Comparison of ENCODE assay signal across 22 cellular contexts in genomic region chr13:40434516-40435397, GRCh38.
DNase-seq lines count a peak whose midpoint lies in the region; ATAC-seq and TF ChIP-seq lines count a peak whose summit lies in the region.
"Had no signal": no experiment of that assay in that cellular context is flagged by ENCODE, and none has a peak within 500 bp of the region (broad histone marks: within the 10 kb centered on the region; RNA-seq: fewer than 3 reads in every experiment).

No MANE protein-coding gene starts in this region.

- H3K27ac ChIP-seq in DOHH2 (ENCODE audit: low read depth, low read length) (peak overlapping the region; percentile 98), esophagus muscularis mucosa (replicated peaks in 1 of 4) (no peak overlapping the region), upper lobe of left lung (no peak overlapping the region)
- H3K27ac ChIP-seq: 22Rv1, dorsolateral prefrontal cortex, KMS-11, thoracic aorta had no signal

- ATAC-seq in HG03432 (IDR thresholded peaks at IDR 0.05; ENCODE audit: unreplicated experiment) (peak; percentile 39), upper lobe of left lung (ENCODE audit: low FRiP score in 2 of 2) (no peak)
- ATAC-seq: esophagus mucosa, sciatic nerve had no signal

- peak overlapping the region; percentile 81 for H3K4me2 ChIP-seq in DOHH2 (ENCODE audit: low read length)
- H3K4me2 ChIP-seq: KMS-11 had no signal

- H3K79me2 ChIP-seq in DOHH2 (ENCODE audit: control insufficient read depth, low read length): no peaks in the 10 kb centered on the region

- peak overlapping the region; percentile 14 for H3K27ac Mint-ChIP-seq in T-helper 1 cell treated with Interleukin-12 subunit alpha and Interleukin-12 subunit beta and Interleukin-4 antibody, amounts not matched to agents 30 μg/mL and 1 μg/mL, for 36 hours

- no peak for DNase-seq in T-helper 1 cell
- peak; percentile 86 for DNase-seq in esophagus muscularis mucosa (ENCODE audit: extremely low spot score)
- DNase-seq in DMS 273 treated with DMSO at 0.1 percent for 48 hours (lab: John Stamatoyannopoulos, UW): no peak
- no peak for DNase-seq in NCI-H510A treated with DMSO at 0.1 percent for 48 hours (lab: John Stamatoyannopoulos, UW)
- DNase-seq in upper lobe of left lung: no peak
- DNase-seq: activated gamma-delta T cell treated with Interleukin-2 at 50 U/mL for 16 hours; dorsolateral prefrontal cortex; glutamatergic neuron; NCI-H1105 treated with DMSO at 0.1 percent for 48 hours; NCI-H2227 treated with DMSO at 0.1 percent for 48 hours; nucleus accumbens; SIG-M5; stimulated activated CD4-positive, alpha-beta T cell treated with anti-CD3 and anti-CD28 coated beads, Interleukin-2, amount 100 ng/mL, for 24 hours had no signal

- H3K4me1 Mint-ChIP-seq in T-helper 1 cell treated with Interleukin-12 subunit alpha and Interleukin-12 subunit beta and Interleukin-4 antibody, amounts not matched to agents 30 μg/mL and 1 μg/mL, for 36 hours (ENCODE audit: low read depth): peaks cover 37% of the 10 kb centered on the region

- H3K9me3 ChIP-seq in DOHH2 (ENCODE audit: control insufficient read depth, insufficient read depth, low read length) (no peaks in the 10 kb centered on the region; the same call in 1 of the 2 replicates), esophagus muscularis mucosa (no peaks in the 10 kb centered on the region), upper lobe of left lung (no peaks in the 10 kb centered on the region)
- H3K9me3 ChIP-seq: thoracic aorta had no signal

- no peaks in the 10 kb centered on the region for H3K9me3 Mint-ChIP-seq in T-helper 1 cell treated with Interleukin-12 subunit alpha and Interleukin-12 subunit beta and Interleukin-4 antibody, amounts not matched to agents 30 μg/mL and 1 μg/mL, for 36 hours

- H3K27me3 ChIP-seq in DOHH2 (ENCODE audit: control insufficient read depth, low read length) (no peaks in the 10 kb centered on the region), esophagus muscularis mucosa (no peaks in the 10 kb centered on the region), upper lobe of left lung (no peaks in the 10 kb centered on the region)
- H3K27me3 ChIP-seq: dorsolateral prefrontal cortex had no signal

- H3K4me3 ChIP-seq in DOHH2 (ENCODE audit: low read length): peak overlapping the region; percentile 59
- no peak overlapping the region for H3K4me3 ChIP-seq in esophagus muscularis mucosa
- no peak overlapping the region for H3K4me3 ChIP-seq in upper lobe of left lung
- H3K4me3 ChIP-seq: dorsolateral prefrontal cortex, thoracic aorta had no signal

- TF ChIP-seq EP300 in esophagus muscularis mucosa (IDR thresholded peaks at IDR 0.05): no peak
- no peak for TF ChIP-seq EP300 in upper lobe of left lung (IDR thresholded peaks at IDR 0.05)

- no peak overlapping the region for H3K4me3 Mint-ChIP-seq in T-helper 1 cell treated with Interleukin-12 subunit alpha and Interleukin-12 subunit beta and Interleukin-4 antibody, amounts not matched to agents 30 μg/mL and 1 μg/mL, for 36 hours
- H3K4me3 Mint-ChIP-seq: CD14-positive monocyte had no signal

- H3K36me3 Mint-ChIP-seq in T-helper 1 cell treated with Interleukin-12 subunit alpha and Interleukin-12 subunit beta and Interleukin-4 antibody, amounts not matched to agents 30 μg/mL and 1 μg/mL, for 36 hours (ENCODE audit: low read depth): no peaks in the 10 kb centered on the region

- TF ChIP-seq CTCF in DOHH2 (IDR thresholded peaks at IDR 0.05; ENCODE audit: low read depth, low read length, poor library complexity, severe bottlenecking) (no peak), esophagus muscularis mucosa (IDR thresholded peaks at IDR 0.05) (no peak), upper lobe of left lung (IDR thresholded peaks at IDR 0.05) (no peak)

- TF ChIP-seq POLR2A in esophagus muscularis mucosa (IDR thresholded peaks at IDR 0.05; ENCODE audit: low read depth) (no peak), upper lobe of left lung (IDR thresholded peaks at IDR 0.05) (no peak)

- no peaks in the 10 kb centered on the region for H4K20me1 ChIP-seq in DOHH2 (ENCODE audit: control insufficient read depth, insufficient read depth, low read depth, low read length)

- peaks cover 39% of the 10 kb centered on the region for H3F3A ChIP-seq in DOHH2 (ENCODE audit: control insufficient read depth, insufficient read depth)

- H3K9me2 ChIP-seq in DOHH2 (replicated peaks; ENCODE audit: control insufficient read depth, low read length): no peaks in the 10 kb centered on the region

- intact Hi-C loops in esophagus muscularis mucosa (cut with DNase I): no loop called here

- H3K27me3 Mint-ChIP-seq in T-helper 1 cell treated with Interleukin-12 subunit alpha and Interleukin-12 subunit beta and Interleukin-4 antibody, amounts not matched to agents 30 μg/mL and 1 μg/mL, for 36 hours (ENCODE audit: low read depth): no peaks in the 10 kb centered on the region

- H3K4me1 ChIP-seq in DOHH2 (ENCODE audit: control insufficient read depth, low read length) (peaks cover 99% of the 10 kb centered on the region), esophagus muscularis mucosa (peaks cover 13 to 24% (median 20%) of the 10 kb centered on the region in 4 donors), upper lobe of left lung (peaks cover 0 to 15% (median 8%) of the 10 kb centered on the region in 4 donors)

- WGBS in esophagus muscularis mucosa: 81% methylated on average over 4 of the region's 4 CpGs
- 85% methylated on average over 4 of the region's 4 CpGs for WGBS in upper lobe of left lung, 2 donors

- H3K36me3 ChIP-seq in DOHH2 (ENCODE audit: control insufficient read depth, low read length): peaks cover 13% of the 10 kb centered on the region
- H3K36me3 ChIP-seq in esophagus muscularis mucosa: no peaks in the 10 kb centered on the region
- H3K36me3 ChIP-seq in upper lobe of left lung: no peaks in the 10 kb centered on the region
- H3K36me3 ChIP-seq: thoracic aorta had no signal
